Comparison of ENCODE assay signal across 3 cellular contexts in genomic region chr11:7663531-7663930, GRCh38. TPM values are rescaled to one million over a fixed set of nuclear protein-coding genes. Genes with fewer than 3 reads are reported as not detected.
"Had no signal": no experiment of that assay in that cellular context is flagged by ENCODE, and none has a peak within 500 bp of the region (broad histone marks: within the 10 kb centered on the region; RNA-seq: fewer than 3 reads in every experiment).

No MANE protein-coding gene starts in this region.

RNA-seq across cellular contexts. Expression of gene CYB5R2, which starts 9.8 kb away (rescaled TPM):
- total RNA-seq: H4 had no signal

RNA-seq across cellular contexts. Expression of gene OVCH2, which starts 42.7 kb away (rescaled TPM):
- total RNA-seq: GM23248, HFFc6 had no signal
